In genomic region chr10:132726951-132727350, GRCh38 we compare ENCODE assay signal across 38 cellular contexts. TPM values are rescaled to one million over a fixed set of nuclear protein-coding genes. Genes with fewer than 3 reads are reported as not detected.
"Had no signal": no experiment of that assay in that cellular context is flagged by ENCODE, and none has a peak within 500 bp of the region (broad histone marks: within the 10 kb centered on the region; RNA-seq: fewer than 3 reads in every experiment).

No MANE protein-coding gene starts in this region.

- DNase-seq: Karpas-422, Kasumi-1, KG1, MG63, MM.1S, MV-4-11, NCI-H1048, NCI-H1092, NCI-H1092 treated with DMSO at 0.1 percent for 48 hours, NCI-H1105, NCI-H1105 treated with DMSO at 0.1 percent for 48 hours, NCI-H1417, NCI-H1417 treated with DMSO at 0.1 percent for 48 hours, NCI-H1436, NCI-H1436 treated with DMSO at 0.1 percent for 48 hours, NCI-H146, NCI-H1694, NCI-H1694 treated with DMSO at 0.1 percent for 48 hours, NCI-H187, NCI-H187 treated with DMSO at 0.1 percent for 48 hours, NCI-H1930, NCI-H2029, NCI-H2029 treated with DMSO at 0.1 percent for 48 hours, NCI-H2081, NCI-H2081 treated with DMSO at 0.1 percent for 48 hours, NCI-H2107, NCI-H2171, NCI-H2171 treated with DMSO at 0.1 percent for 48 hours, NCI-H2227 treated with DMSO at 0.1 percent for 48 hours, NCI-H226, NCI-H345, NCI-H446, NCI-H446 treated with DMSO at 0.1 percent for 48 hours, NCI-H510A had no signal

RNA-seq across cellular contexts. Expression of gene NKX6-2, which starts 59.0 kb away (rescaled TPM):
- total RNA-seq: LHCN-M2, M059J, MCF 10A, NCI-H460 had no signal
